10 cellular contexts compared by ENCODE assay signal in genomic region chr7:131249483-131249882, GRCh38.
"Had no signal": no experiment of that assay in that cellular context is flagged by ENCODE, and none has a peak within 500 bp of the region (broad histone marks: within the 10 kb centered on the region; RNA-seq: fewer than 3 reads in every experiment).

No MANE protein-coding gene starts in this region.

- H3K27me3 ChIP-seq: dorsolateral prefrontal cortex, thyroid gland had no signal

- H3K27ac ChIP-seq: parathyroid adenoma had no signal

- H3K9ac ChIP-seq: parathyroid adenoma had no signal

- ATAC-seq: activated CD4-positive, alpha-beta T cell treated with anti-CD3 and anti-CD28 coated beads for 36 hours; activated T-cell treated with anti-CD3 and anti-CD28 coated beads, Interleukin-2, amount 50 U/mL, for 4 hours; stimulated activated naive B cell treated with anti-CD40 and anti-IgM and Interleukin-4, amounts not matched to agents 10 μg/mL and 1 μg/mL and 100 μg/mL, for 72 hours had no signal

- H3K9me3 ChIP-seq: thyroid gland had no signal

- H3K4me1 ChIP-seq: parathyroid adenoma had no signal

- H2AFZ ChIP-seq: parathyroid adenoma had no signal

- H3K36me3 ChIP-seq: thyroid gland had no signal

- DNase-seq: activated CD4-positive, alpha-beta memory T cell treated with anti-CD3 and anti-CD28 coated beads for 36 hours; activated CD4-positive, alpha-beta T cell treated with anti-CD3 and anti-CD28 coated beads for 36 hours; activated effector memory CD4-positive, alpha-beta T cell treated with Interleukin-2 at 50 U/mL for 16 hours; activated T-cell treated with anti-CD3 and anti-CD28 coated beads, Interleukin-2, amount 50 U/mL, for 4 hours; stimulated activated CD4-positive, alpha-beta T cell treated with anti-CD3 and anti-CD28 coated beads, Interleukin-15, amount 100 ng/mL, for 24 hours; stimulated activated CD4-positive, alpha-beta T cell treated with anti-CD3 and anti-CD28 coated beads, Interleukin-4, amount 100 ng/mL, for 1 hour; stimulated activated naive B cell treated with anti-CD40 and anti-IgM and Interleukin-4, amounts not matched to agents 10 μg/mL and 1 μg/mL and 100 μg/mL, for 72 hours had no signal

- H3K4me3 ChIP-seq: dorsolateral prefrontal cortex, thyroid gland had no signal
